ENCODE assay signal across 8 cellular contexts in genomic region chrX:45070116-45071007, GRCh38.
A peak's percentile ranks its signal among the peaks of the same experiment; 100 is the strongest.
DNase-seq lines count a peak whose midpoint lies in the region; ATAC-seq and TF ChIP-seq lines count a peak whose summit lies in the region.

No MANE protein-coding gene starts in this region.

- no peaks in the 10 kb centered on the region for H3K27me3 Mint-ChIP-seq in activated CD4-positive, alpha-beta T cell treated with anti-CD3 and anti-CD28 coated beads for 36 hours

- intact Hi-C loops in activated CD4-positive, alpha-beta T cell treated with anti-CD3 and anti-CD28 coated beads for 36 hours (cut with DNase I, micrococcal nuclease) = loop anchor here (2.0 to 10.0 kb wide), 2 partner anchors 76 to 198 kb away; partner anchors contain the start of gene KDM6A (in 1 of the 2)

- ATAC-seq in activated CD4-positive, alpha-beta T cell treated with anti-CD3 and anti-CD28 coated beads for 36 hours = peak; percentile 69
- ATAC-seq in HG03354 (IDR thresholded peaks at IDR 0.05; ENCODE audit: poor library complexity, severe bottlenecking, unreplicated experiment) (peak; percentile 59), HG03280 (IDR thresholded peaks at IDR 0.05; ENCODE audit: unreplicated experiment) (no peak), HG03442 (IDR thresholded peaks at IDR 0.05; ENCODE audit: unreplicated experiment) (no peak)

- no peak for TF ChIP-seq POLR2A in Peyer's patch (IDR thresholded peaks at IDR 0.05)

- peaks cover 0 to 10% (median 0%) of the 10 kb centered on the region in 3 donors for H3K36me3 ChIP-seq in Peyer's patch

- no peaks in the 10 kb centered on the region for H3K4me1 ChIP-seq in Peyer's patch

- DNase-seq in activated CD4-positive, alpha-beta T cell treated with anti-CD3 and anti-CD28 coated beads for 36 hours = peak; percentile 14
- DNase-seq in activated CD4-positive, alpha-beta T cell treated with anti-CD3 and anti-CD28 coated beads for 48 hours = no peak
- DNase-seq in Peyer's patch = peak in 1 of 3 donors; percentile 73
- peak; percentile 75 for DNase-seq in choroid plexus epithelial cell (ENCODE audit: low read depth)
- peak; percentile 71 to 86 for DNase-seq in lung microvascular endothelial cell (ENCODE audit: low read depth in 2 of 2)

- H3K9me3 ChIP-seq in Peyer's patch = no peaks in the 10 kb centered on the region

- no peak overlapping the region for H3K27ac ChIP-seq in Peyer's patch

- POLR2A ChIA-PET in activated CD4-positive, alpha-beta T cell treated with anti-CD3 and anti-CD28 coated beads for 36 hours (lab: Charles Lee) = no interaction called here

- no peaks in the 10 kb centered on the region for H3K9me3 Mint-ChIP-seq in activated CD4-positive, alpha-beta T cell treated with anti-CD3 and anti-CD28 coated beads for 36 hours (ENCODE audit: low read depth)

- no peak overlapping the region for H3K4me3 Mint-ChIP-seq in activated CD4-positive, alpha-beta T cell treated with anti-CD3 and anti-CD28 coated beads for 36 hours

- peaks cover 41% of the 10 kb centered on the region for H3K36me3 Mint-ChIP-seq in activated CD4-positive, alpha-beta T cell treated with anti-CD3 and anti-CD28 coated beads for 36 hours (ENCODE audit: low read depth)

- H3K4me1 Mint-ChIP-seq in activated CD4-positive, alpha-beta T cell treated with anti-CD3 and anti-CD28 coated beads for 36 hours = peaks cover 48% of the 10 kb centered on the region

- CTCF ChIA-PET in activated CD4-positive, alpha-beta T cell treated with anti-CD3 and anti-CD28 coated beads for 36 hours (lab: Charles Lee) = interaction anchor here (0.6 to 1.8 kb wide), 7 partner anchors 18 to 1325 kb away, joined by 3 to 7 read pairs (median 4); no protein-coding TSS in a partner anchor

- H3K4me3 ChIP-seq in Peyer's patch (no peak overlapping the region), choroid plexus epithelial cell (ENCODE audit: low read depth, low read length) (no peak overlapping the region)

- TF ChIP-seq CTCF in Peyer's patch (IDR thresholded peaks at IDR 0.05) (peak in 4 of 6 experiments; percentile 45 to 68 (median 50)), choroid plexus epithelial cell (conservative IDR thresholded peaks at IDR 0.05; ENCODE audit: low read depth, low read length) (peak; percentile 64)

- H3K27me3 ChIP-seq in Peyer's patch = no peaks in the 10 kb centered on the region

- H3K27ac Mint-ChIP-seq in activated CD4-positive, alpha-beta T cell treated with anti-CD3 and anti-CD28 coated beads for 36 hours = peak overlapping the region; percentile 78

Comparison
In these comparisons a context has a peak if more than half of its experiments do, and no peak if none do; other contexts are left out.
1. ATAC-seq: peak in activated CD4-positive, alpha-beta T cell treated with anti-CD3 and anti-CD28 coated beads for 36 hours (single experiment) and HG03354 (single experiment); none in HG03280 (single experiment) and HG03442 (single experiment).